ENCODE assay signal across 10 cellular contexts in the genomic region with DNA sequence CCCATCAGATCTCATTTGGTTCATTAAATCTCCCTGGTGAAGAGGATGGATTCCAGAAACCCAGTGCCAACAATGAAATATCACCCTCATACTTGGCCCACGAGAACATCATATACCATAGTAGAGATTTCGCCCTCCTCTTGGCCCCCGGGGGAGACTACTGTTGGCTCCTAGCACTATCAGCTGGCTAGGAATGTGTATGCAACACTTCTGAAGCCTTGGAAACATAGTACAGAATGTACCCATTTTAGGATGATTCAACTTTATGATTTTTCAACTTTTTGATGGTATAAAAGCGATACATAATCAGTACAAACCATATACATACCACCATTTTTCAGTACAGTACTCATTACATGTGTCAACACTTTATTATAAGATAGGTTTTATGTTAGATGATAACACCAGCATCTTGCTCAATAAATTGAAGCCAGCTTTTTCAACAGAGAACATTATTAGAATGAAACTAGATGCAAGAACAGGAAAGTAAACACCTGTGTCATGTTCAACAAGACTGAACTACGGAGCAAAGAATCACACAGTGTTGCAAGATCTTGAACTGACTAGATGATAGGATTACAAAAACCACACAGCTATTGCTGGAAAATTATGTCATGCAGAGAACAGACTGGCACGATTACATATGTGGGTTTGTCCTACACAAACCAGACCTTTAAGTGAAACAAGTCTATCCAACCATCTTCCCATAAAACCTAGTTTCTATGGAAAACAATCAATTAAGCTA. TPM values are rescaled to one million over a fixed set of nuclear protein-coding genes. Genes with fewer than 3 reads are reported as not detected.
A peak's percentile ranks its signal among the peaks of the same experiment; 100 is the strongest.
DNase-seq lines count a peak whose midpoint lies in the region; ATAC-seq and TF ChIP-seq lines count a peak whose summit lies in the region.
"Had no signal": no experiment of that assay in that cellular context is flagged by ENCODE, and none has a peak within 500 bp of the region (broad histone marks: within the 10 kb centered on the region; RNA-seq: fewer than 3 reads in every experiment).

No MANE protein-coding gene starts in this region.

- H3K18ac ChIP-seq in trophoblast cell (ENCODE audit: low read length): no peak overlapping the region

- no peak for TF ChIP-seq CTCF in GM12865 (IDR thresholded peaks at IDR 0.05; ENCODE audit: insufficient read depth, low read depth, low read length, missing control alignments)
- TF ChIP-seq CTCF in choroid plexus epithelial cell (conservative IDR thresholded peaks at IDR 0.05; ENCODE audit: low read depth, low read length): no peak
- no peak for TF ChIP-seq CTCF in GM13976 (IDR thresholded peaks at IDR 0.05; ENCODE audit: borderline replicate concordance, control extremely low read depth, extremely low read depth, insufficient read depth, missing control alignments)

- WGBS in trophoblast cell (ENCODE audit: extremely low coverage, insufficient coverage, insufficient read length): no CpG with 5 or more reads among the region's 6 CpGs

- H3K4ac ChIP-seq in trophoblast cell (ENCODE audit: low read depth, low read length): no peak overlapping the region

- no peak overlapping the region for H3K14ac ChIP-seq in trophoblast cell (ENCODE audit: low read length)

- peaks cover 13 to 18% of the 10 kb centered on the region in 2 experiments for H3K4me1 ChIP-seq in trophoblast cell (ENCODE audit: control insufficient read depth in 1 of 2, insufficient read depth in 2 of 2, low read length in 2 of 2)
- H3K4me1 ChIP-seq: esophagus muscularis mucosa had no signal

- no peaks in the 10 kb centered on the region for H3K9me3 ChIP-seq in trophoblast cell (ENCODE audit: insufficient read depth, low read depth, low read length)
- H3K9me3 ChIP-seq: esophagus muscularis mucosa had no signal

- H3K27ac ChIP-seq in trophoblast cell (ENCODE audit: low read depth, low read length): no peak overlapping the region
- H3K27ac ChIP-seq: esophagus muscularis mucosa had no signal

- no peak overlapping the region for H4K8ac ChIP-seq in trophoblast cell (ENCODE audit: low read depth, low read length)

- H2AK5ac ChIP-seq in trophoblast cell (ENCODE audit: low read length): peak overlapping the region; percentile 76

- H3K4me3 ChIP-seq in GM12865 (ENCODE audit: low read depth, low read length): no peak overlapping the region
- no peak overlapping the region for H3K4me3 ChIP-seq in choroid plexus epithelial cell (ENCODE audit: low read depth, low read length)
- no peak overlapping the region for H3K4me3 ChIP-seq in trophoblast cell (ENCODE audit: low read depth, low read length)
- H3K4me3 ChIP-seq: esophagus muscularis mucosa had no signal

- no peak overlapping the region for H2BK5ac ChIP-seq in trophoblast cell (ENCODE audit: low read depth, low read length, poor library complexity)

- ATAC-seq in GM19455 (IDR thresholded peaks at IDR 0.05; ENCODE audit: unreplicated experiment) (no peak), GM21619 (IDR thresholded peaks at IDR 0.05; ENCODE audit: unreplicated experiment) (no peak)

- H2BK120ac ChIP-seq in trophoblast cell (ENCODE audit: insufficient read depth, low read length, poor library complexity): peak overlapping the region; percentile 72

- H3K9ac ChIP-seq in trophoblast cell (ENCODE audit: low read length): no peak overlapping the region

- H3K23ac ChIP-seq in trophoblast cell (ENCODE audit: low read length): no peak overlapping the region

- no peak overlapping the region for H2AFZ ChIP-seq in trophoblast cell (ENCODE audit: insufficient read depth, low read length, poor library complexity)

- DNase-seq in GM12865 (ENCODE audit: low read depth) (peak; percentile 24), NCI-H460 (ENCODE audit: extremely low read depth, low read depth) (peak; percentile 60), choroid plexus epithelial cell (ENCODE audit: low read depth) (peak; percentile 97), trophoblast cell (peak; percentile 70 to 92), NCI-H345 (lab: John Stamatoyannopoulos, UW) (no peak), GM13976 (ENCODE audit: low spot score) (no peak)
- DNase-seq: activated naive CD8-positive, alpha-beta T cell treated with anti-CD3 and anti-CD28 coated beads for 36 hours had no signal

- H4K91ac ChIP-seq in trophoblast cell (ENCODE audit: low read depth, low read length): no peak overlapping the region

- H3K79me1 ChIP-seq in trophoblast cell (ENCODE audit: low read length): peaks cover 26% of the 10 kb centered on the region

- H3K36me3 ChIP-seq in trophoblast cell (ENCODE audit: control insufficient read depth in 1 of 2, insufficient read depth in 2 of 2, low read length in 2 of 2): peaks cover 15 to 21% of the 10 kb centered on the region in 2 experiments

- H3K79me2 ChIP-seq in trophoblast cell (ENCODE audit: control insufficient read depth, insufficient read depth, low read length, poor library complexity): peaks cover 7% of the 10 kb centered on the region

- H2BK12ac ChIP-seq in trophoblast cell (ENCODE audit: low read length): peak overlapping the region; percentile 69

- in situ Hi-C loops in GM13976 (cut with MboI; ENCODE audit: low sequenced_read_pairs, unreplicated experiment): no loop called here

- no peaks in the 10 kb centered on the region for H3K27me3 ChIP-seq in trophoblast cell (ENCODE audit: insufficient read depth, low read length)
- H3K27me3 ChIP-seq: esophagus muscularis mucosa had no signal

- H4K12ac ChIP-seq in trophoblast cell (ENCODE audit: low read depth, low read length): no peak overlapping the region

- H3K4me2 ChIP-seq in trophoblast cell (ENCODE audit: low read length): no peak overlapping the region

RNA-seq across cellular contexts. Expression of gene RSL1D1, which starts 17.2 kb away (rescaled TPM):
- total RNA-seq in NCI-H460 (2014; rRNA removed; shearing (Covaris generic)): 445 and 524 TPM in 2 replicates
- polyA plus RNA-seq in NCI-H460 (2014; cell fraction: nucleus; rRNA removed): 370 and 441 TPM in 2 replicates
- polyA plus RNA-seq in trophoblast cell (2013): 246 and 254 TPM in 2 replicates

RNA-seq across cellular contexts. Expression of gene ZC3H7A, which starts 37.1 kb away (rescaled TPM):
- total RNA-seq in NCI-H460 (2014; rRNA removed; shearing (Covaris generic)): 19.1 and 20.5 TPM in 2 replicates
- polyA plus RNA-seq in NCI-H460 (2014; cell fraction: nucleus; rRNA removed): 54.0 and 80.0 TPM in 2 replicates
- 37.2 and 37.3 TPM in 2 replicates for polyA plus RNA-seq in trophoblast cell (2013)

Comparison
In these comparisons a context has a peak if more than half of its experiments do, and no peak if none do; other contexts are left out.
1. DNase-seq: peak in GM12865 (single experiment), NCI-H460 (single experiment), choroid plexus epithelial cell (single experiment) and trophoblast cell (2 of 2); none in NCI-H345 (single experiment) and GM13976 (single experiment).